Comparison of ENCODE assay signal across 1 cellular context in the genomic region with DNA sequence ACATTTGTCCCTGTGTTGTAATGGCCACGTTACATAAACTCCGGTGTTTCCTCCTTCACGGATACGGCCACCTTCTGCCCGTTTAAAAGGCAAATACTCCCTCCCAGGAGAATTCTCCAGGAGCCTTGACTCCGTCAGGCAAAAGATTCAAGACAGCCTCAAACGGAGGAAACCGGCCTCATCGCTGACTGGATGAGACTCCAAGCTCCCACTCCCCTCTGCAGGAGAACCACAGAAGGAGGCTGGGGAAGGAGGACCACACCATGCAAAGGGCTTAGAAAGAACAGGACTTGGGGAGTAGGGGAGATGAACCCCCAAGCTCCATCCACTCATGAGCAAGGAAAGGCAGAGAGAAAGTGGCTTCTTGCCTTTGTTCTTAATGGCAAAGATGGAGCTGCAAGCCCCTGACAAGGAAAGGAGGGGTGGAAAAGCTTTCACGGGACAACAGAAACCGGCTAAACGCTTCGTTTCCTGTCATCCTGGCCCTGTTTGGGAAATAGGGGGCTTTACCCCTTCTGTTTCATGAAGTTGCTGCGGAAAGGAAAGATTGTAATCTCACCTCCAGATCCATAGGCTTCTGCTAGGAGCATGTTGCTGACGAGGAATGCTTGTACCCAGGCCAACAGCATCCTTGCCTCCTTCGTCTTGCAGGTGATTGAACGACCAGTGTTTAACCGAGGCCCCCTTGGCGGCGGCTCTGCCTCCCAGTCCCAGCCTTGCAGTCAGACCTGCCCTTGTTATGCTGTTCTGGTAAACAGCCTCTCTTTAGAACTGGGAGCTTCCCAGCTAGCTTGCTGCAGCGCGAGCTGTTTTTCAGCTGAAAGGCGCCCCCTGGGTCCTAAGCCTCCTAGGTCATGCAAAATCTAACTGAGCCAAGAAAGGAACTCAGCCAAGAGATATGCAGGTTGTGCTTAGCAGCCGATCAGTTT.
A peak's percentile ranks its signal among the peaks of the same experiment; 100 is the strongest.
TF ChIP-seq lines count a peak whose summit lies in the region.

A gene with protein sequence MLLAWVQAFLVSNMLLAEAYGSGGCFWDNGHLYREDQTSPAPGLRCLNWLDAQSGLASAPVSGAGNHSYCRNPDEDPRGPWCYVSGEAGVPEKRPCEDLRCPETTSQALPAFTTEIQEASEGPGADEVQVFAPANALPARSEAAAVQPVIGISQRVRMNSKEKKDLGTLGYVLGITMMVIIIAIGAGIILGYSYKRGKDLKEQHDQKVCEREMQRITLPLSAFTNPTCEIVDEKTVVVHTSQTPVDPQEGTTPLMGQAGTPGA (minus strand): TSS at position 773 of the 929 bp plus-strand sequence. CDS start 144 bp downstream, at position 629.

TF ChIP-seq in HepG2, 621 proteins besides CTCF, POLR2A, EP300 and RAD21 (continues in another document):
- TF ChIP-seq, protein P1, sequence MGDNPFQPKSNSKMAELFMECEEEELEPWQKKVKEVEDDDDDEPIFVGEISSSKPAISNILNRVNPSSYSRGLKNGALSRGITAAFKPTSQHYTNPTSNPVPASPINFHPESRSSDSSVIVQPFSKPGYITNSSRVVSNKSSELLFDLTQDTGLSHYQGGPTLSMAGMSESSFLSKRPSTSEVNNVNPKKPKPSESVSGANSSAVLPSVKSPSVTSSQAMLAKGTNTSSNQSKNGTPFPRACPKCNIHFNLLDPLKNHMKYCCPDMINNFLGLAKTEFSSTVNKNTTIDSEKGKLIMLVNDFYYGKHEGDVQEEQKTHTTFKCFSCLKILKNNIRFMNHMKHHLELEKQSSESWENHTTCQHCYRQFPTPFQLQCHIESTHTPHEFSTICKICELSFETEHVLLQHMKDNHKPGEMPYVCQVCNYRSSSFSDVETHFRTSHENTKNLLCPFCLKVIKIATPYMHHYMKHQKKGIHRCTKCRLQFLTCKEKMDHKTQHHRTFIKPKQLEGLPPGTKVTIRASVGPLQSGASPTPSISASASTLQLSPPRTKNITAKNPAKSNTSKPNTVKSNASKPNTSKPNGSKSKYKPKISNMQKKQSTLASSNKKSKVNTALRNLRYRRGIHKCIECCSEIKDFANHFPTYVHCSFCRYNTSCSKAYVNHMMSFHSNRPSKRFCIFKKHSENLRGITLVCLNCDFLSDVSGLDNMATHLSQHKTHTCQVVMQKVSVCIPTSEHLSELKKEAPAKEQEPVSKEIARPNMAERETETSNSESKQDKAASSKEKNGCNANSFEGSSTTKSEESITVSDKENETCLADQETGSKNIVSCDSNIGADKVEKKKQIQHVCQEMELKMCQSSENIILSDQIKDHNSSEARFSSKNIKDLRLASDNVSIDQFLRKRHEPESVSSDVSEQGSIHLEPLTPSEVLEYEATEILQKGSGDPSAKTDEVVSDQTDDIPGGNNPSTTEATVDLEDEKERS (CRISPR knock-in tag; IDR thresholded peaks at IDR 0.05) = peak; percentile 68; the same call in 1 of the 2 replicates
- TF ChIP-seq ZFP62 (CRISPR knock-in tag; IDR thresholded peaks at IDR 0.05) = no peak
- peak; percentile 78; the same call in 1 of the 2 replicates for TF ChIP-seq ZSCAN21 (CRISPR knock-in tag; IDR thresholded peaks at IDR 0.05; ENCODE audit: borderline replicate concordance)
- TF ChIP-seq, protein P2, sequence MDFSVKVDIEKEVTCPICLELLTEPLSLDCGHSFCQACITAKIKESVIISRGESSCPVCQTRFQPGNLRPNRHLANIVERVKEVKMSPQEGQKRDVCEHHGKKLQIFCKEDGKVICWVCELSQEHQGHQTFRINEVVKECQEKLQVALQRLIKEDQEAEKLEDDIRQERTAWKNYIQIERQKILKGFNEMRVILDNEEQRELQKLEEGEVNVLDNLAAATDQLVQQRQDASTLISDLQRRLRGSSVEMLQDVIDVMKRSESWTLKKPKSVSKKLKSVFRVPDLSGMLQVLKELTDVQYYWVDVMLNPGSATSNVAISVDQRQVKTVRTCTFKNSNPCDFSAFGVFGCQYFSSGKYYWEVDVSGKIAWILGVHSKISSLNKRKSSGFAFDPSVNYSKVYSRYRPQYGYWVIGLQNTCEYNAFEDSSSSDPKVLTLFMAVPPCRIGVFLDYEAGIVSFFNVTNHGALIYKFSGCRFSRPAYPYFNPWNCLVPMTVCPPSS (IDR thresholded peaks at IDR 0.05) = no peak
- TF ChIP-seq, protein P3, sequence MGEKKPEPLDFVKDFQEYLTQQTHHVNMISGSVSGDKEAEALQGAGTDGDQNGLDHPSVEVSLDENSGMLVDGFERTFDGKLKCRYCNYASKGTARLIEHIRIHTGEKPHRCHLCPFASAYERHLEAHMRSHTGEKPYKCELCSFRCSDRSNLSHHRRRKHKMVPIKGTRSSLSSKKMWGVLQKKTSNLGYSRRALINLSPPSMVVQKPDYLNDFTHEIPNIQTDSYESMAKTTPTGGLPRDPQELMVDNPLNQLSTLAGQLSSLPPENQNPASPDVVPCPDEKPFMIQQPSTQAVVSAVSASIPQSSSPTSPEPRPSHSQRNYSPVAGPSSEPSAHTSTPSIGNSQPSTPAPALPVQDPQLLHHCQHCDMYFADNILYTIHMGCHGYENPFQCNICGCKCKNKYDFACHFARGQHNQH (CRISPR knock-in tag; IDR thresholded peaks at IDR 0.05) = peak; percentile 46; the same call in 1 of the 2 replicates
- TF ChIP-seq, protein P4, sequence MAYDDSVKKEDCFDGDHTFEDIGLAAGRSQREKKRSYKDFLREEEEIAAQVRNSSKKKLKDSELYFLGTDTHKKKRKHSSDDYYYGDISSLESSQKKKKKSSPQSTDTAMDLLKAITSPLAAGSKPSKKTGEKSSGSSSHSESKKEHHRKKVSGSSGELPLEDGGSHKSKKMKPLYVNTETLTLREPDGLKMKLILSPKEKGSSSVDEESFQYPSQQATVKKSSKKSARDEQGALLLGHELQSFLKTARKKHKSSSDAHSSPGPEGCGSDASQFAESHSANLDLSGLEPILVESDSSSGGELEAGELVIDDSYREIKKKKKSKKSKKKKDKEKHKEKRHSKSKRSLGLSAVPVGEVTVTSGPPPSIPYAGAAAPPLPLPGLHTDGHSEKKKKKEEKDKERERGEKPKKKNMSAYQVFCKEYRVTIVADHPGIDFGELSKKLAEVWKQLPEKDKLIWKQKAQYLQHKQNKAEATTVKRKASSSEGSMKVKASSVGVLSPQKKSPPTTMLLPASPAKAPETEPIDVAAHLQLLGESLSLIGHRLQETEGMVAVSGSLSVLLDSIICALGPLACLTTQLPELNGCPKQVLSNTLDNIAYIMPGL (CRISPR knock-in tag; IDR thresholded peaks at IDR 0.05; ENCODE audit: borderline replicate concordance in 1 of 2, low read depth in 1 of 2) = peak; percentile 50 to 75; a peak in 2 of 4 replicates
- TF ChIP-seq KAT2B (IDR thresholded peaks at IDR 0.05; ENCODE audit: borderline replicate concordance, low read depth, low read length) = no peak
- TF ChIP-seq, protein P5, sequence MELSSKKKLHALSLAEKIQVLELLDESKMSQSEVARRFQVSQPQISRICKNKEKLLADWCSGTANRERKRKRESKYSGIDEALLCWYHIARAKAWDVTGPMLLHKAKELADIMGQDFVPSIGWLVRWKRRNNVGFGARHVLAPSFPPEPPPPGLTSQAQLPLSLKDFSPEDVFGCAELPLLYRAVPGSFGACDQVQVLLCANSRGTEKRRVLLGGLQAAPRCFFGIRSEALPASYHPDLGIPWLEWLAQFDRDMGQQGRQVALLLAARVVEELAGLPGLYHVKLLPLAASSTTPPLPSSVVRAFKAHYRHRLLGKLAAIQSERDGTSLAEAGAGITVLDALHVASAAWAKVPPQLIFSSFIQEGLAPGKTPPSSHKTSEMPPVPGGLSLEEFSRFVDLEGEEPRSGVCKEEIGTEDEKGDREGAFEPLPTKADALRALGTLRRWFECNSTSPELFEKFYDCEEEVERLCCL (CRISPR knock-in tag; IDR thresholded peaks at IDR 0.05; ENCODE audit: borderline replicate concordance) = no peak
- TF ChIP-seq ZNF772 (CRISPR knock-in tag; IDR thresholded peaks at IDR 0.05) = 0 out of 2 replicates have a peak, but pooled peaks have one; percentile 6
- TF ChIP-seq ZNF205 (CRISPR knock-in tag; IDR thresholded peaks at IDR 0.05) = no peak
- no peak for TF ChIP-seq KLF13 (CRISPR knock-in tag; IDR thresholded peaks at IDR 0.05)
- TF ChIP-seq ZNF724P (CRISPR knock-in tag; IDR thresholded peaks at IDR 0.05; ENCODE audit: borderline replicate concordance) = no peak
- peak; percentile 74 for TF ChIP-seq SIN3A (IDR thresholded peaks at IDR 0.05; ENCODE audit: borderline replicate concordance, low read depth, low read length)
- TF ChIP-seq ZNF160 (CRISPR knock-in tag; IDR thresholded peaks at IDR 0.05) = 0 out of 2 replicates have a peak, but pooled peaks have one; percentile 3
- TF ChIP-seq RFXANK (CRISPR knock-in tag; IDR thresholded peaks at IDR 0.05) = no peak
- no peak for TF ChIP-seq ZNF720 (CRISPR knock-in tag; IDR thresholded peaks at IDR 0.05)
- TF ChIP-seq SOX13 (IDR thresholded peaks at IDR 0.05) = no peak
- TF ChIP-seq SOX13 (CRISPR knock-in tag; conservative IDR thresholded peaks at IDR 0.05 in 1 of 2, IDR thresholded peaks at IDR 0.05 in 1 of 2) = peak in 1 of 2 experiments; percentile 13; a peak in 1 of 4 replicates
- TF ChIP-seq SOX6 (IDR thresholded peaks at IDR 0.05) = no peak
- TF ChIP-seq SOX6 (CRISPR knock-in tag; IDR thresholded peaks at IDR 0.05) = peak; percentile 44
- TF ChIP-seq SRSF1 (optimal IDR thresholded peaks at IDR 0.05; ENCODE audit: low read depth, low read length) = no peak
- TF ChIP-seq, protein P6, sequence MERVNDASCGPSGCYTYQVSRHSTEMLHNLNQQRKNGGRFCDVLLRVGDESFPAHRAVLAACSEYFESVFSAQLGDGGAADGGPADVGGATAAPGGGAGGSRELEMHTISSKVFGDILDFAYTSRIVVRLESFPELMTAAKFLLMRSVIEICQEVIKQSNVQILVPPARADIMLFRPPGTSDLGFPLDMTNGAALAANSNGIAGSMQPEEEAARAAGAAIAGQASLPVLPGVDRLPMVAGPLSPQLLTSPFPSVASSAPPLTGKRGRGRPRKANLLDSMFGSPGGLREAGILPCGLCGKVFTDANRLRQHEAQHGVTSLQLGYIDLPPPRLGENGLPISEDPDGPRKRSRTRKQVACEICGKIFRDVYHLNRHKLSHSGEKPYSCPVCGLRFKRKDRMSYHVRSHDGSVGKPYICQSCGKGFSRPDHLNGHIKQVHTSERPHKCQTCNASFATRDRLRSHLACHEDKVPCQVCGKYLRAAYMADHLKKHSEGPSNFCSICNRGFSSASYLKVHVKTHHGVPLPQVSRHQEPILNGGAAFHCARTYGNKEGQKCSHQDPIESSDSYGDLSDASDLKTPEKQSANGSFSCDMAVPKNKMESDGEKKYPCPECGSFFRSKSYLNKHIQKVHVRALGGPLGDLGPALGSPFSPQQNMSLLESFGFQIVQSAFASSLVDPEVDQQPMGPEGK (CRISPR knock-in tag; IDR thresholded peaks at IDR 0.05) = peak; percentile 24; the same call in 1 of the 2 replicates
- TF ChIP-seq ZNF589 (CRISPR knock-in tag; conservative IDR thresholded peaks at IDR 0.05) = no peak
- TF ChIP-seq TCF7 (IDR thresholded peaks at IDR 0.05; ENCODE audit: low read depth) = no peak
- TF ChIP-seq HDAC1 (CRISPR knock-in tag; IDR thresholded peaks at IDR 0.05) = 0 out of 2 replicates have a peak, but pooled peaks have one; percentile 32
- 0 out of 2 replicates have a peak, but pooled peaks have one; percentile 16 for TF ChIP-seq ZNF12 (CRISPR knock-in tag; IDR thresholded peaks at IDR 0.05)
- TF ChIP-seq, protein P7, sequence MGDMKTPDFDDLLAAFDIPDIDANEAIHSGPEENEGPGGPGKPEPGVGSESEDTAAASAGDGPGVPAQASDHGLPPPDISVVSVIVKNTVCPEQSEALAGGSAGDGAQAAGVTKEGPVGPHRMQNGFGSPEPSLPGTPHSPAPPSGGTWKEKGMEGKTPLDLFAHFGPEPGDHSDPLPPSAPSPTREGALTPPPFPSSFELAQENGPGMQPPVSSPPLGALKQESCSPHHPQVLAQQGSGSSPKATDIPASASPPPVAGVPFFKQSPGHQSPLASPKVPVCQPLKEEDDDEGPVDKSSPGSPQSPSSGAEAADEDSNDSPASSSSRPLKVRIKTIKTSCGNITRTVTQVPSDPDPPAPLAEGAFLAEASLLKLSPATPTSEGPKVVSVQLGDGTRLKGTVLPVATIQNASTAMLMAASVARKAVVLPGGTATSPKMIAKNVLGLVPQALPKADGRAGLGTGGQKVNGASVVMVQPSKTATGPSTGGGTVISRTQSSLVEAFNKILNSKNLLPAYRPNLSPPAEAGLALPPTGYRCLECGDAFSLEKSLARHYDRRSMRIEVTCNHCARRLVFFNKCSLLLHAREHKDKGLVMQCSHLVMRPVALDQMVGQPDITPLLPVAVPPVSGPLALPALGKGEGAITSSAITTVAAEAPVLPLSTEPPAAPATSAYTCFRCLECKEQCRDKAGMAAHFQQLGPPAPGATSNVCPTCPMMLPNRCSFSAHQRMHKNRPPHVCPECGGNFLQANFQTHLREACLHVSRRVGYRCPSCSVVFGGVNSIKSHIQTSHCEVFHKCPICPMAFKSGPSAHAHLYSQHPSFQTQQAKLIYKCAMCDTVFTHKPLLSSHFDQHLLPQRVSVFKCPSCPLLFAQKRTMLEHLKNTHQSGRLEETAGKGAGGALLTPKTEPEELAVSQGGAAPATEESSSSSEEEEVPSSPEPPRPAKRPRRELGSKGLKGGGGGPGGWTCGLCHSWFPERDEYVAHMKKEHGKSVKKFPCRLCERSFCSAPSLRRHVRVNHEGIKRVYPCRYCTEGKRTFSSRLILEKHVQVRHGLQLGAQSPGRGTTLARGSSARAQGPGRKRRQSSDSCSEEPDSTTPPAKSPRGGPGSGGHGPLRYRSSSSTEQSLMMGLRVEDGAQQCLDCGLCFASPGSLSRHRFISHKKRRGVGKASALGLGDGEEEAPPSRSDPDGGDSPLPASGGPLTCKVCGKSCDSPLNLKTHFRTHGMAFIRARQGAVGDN (CRISPR knock-in tag; IDR thresholded peaks at IDR 0.05) = peak; percentile 71
- peak; percentile 56; the same call in 1 of the 2 replicates for TF ChIP-seq ZNF264 (CRISPR knock-in tag; IDR thresholded peaks at IDR 0.05)
- TF ChIP-seq IRF2 (CRISPR knock-in tag; IDR thresholded peaks at IDR 0.05) = peak; percentile 39; the same call in 1 of the 2 replicates
- 0 out of 2 replicates have a peak, but pooled peaks have one; percentile 20 for TF ChIP-seq SALL2 (CRISPR knock-in tag; IDR thresholded peaks at IDR 0.05)
- peak; percentile 71 for TF ChIP-seq TEAD3 (CRISPR knock-in tag; optimal IDR thresholded peaks at IDR 0.05; ENCODE audit: borderline replicate concordance)
- no peak for TF ChIP-seq ZNF253 (CRISPR knock-in tag; IDR thresholded peaks at IDR 0.05; ENCODE audit: borderline replicate concordance)
- no peak for TF ChIP-seq HMG20B (CRISPR knock-in tag; conservative IDR thresholded peaks at IDR 0.05)
- no peak for TF ChIP-seq NR2F6 (IDR thresholded peaks at IDR 0.05)
- TF ChIP-seq NR2F6 (CRISPR knock-in tag; IDR thresholded peaks at IDR 0.05) = peak; percentile 37; the same call in 1 of the 2 replicates
- TF ChIP-seq, protein P8, sequence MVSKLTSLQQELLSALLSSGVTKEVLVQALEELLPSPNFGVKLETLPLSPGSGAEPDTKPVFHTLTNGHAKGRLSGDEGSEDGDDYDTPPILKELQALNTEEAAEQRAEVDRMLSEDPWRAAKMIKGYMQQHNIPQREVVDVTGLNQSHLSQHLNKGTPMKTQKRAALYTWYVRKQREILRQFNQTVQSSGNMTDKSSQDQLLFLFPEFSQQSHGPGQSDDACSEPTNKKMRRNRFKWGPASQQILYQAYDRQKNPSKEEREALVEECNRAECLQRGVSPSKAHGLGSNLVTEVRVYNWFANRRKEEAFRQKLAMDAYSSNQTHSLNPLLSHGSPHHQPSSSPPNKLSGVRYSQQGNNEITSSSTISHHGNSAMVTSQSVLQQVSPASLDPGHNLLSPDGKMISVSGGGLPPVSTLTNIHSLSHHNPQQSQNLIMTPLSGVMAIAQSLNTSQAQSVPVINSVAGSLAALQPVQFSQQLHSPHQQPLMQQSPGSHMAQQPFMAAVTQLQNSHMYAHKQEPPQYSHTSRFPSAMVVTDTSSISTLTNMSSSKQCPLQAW (CRISPR knock-in tag; IDR thresholded peaks at IDR 0.05) = peak; percentile 33
- TF ChIP-seq, protein P9, sequence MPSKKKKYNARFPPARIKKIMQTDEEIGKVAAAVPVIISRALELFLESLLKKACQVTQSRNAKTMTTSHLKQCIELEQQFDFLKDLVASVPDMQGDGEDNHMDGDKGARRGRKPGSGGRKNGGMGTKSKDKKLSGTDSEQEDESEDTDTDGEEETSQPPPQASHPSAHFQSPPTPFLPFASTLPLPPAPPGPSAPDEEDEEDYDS (CRISPR knock-in tag; IDR thresholded peaks at IDR 0.05) = peak; percentile 22; the same call in 1 of the 2 replicates
- TF ChIP-seq SP4 (CRISPR knock-in tag; IDR thresholded peaks at IDR 0.05) = 0 out of 2 replicates have a peak, but pooled peaks have one; percentile 61
